10 cellular contexts compared by ENCODE assay signal in genomic region chr1:916173-917075, GRCh38. TPM values are rescaled to one million over a fixed set of nuclear protein-coding genes. Genes with fewer than 3 reads are reported as not detected.
A peak's percentile ranks its signal among the peaks of the same experiment; 100 is the strongest.
DNase-seq lines count a peak whose midpoint lies in the region; ATAC-seq and TF ChIP-seq lines count a peak whose summit lies in the region.
"Had no signal": no experiment of that assay in that cellular context is flagged by ENCODE, and none has a peak within 500 bp of the region (broad histone marks: within the 10 kb centered on the region; RNA-seq: fewer than 3 reads in every experiment).

No MANE protein-coding gene starts in this region.

- H4K20me1 ChIP-seq in BLaER1 treated with 17β-estradiol and CSF1 and Interleukin-3, amounts not matched to agents 10 nM and 100 nM, result peaks cover 0 to 91% (median 24%) of the 10 kb centered on the region in 11 experiments; a peak in 14 of 22 replicates
- H4K20me1 ChIP-seq in neural cell (ENCODE audit: insufficient read depth), result no peaks in the 10 kb centered on the region

- no peak overlapping the region for H3K4me3 ChIP-seq in BLaER1 treated with 17β-estradiol and CSF1 and Interleukin-3, amounts not matched to agents 10 nM and 100 nM
- H3K4me3 ChIP-seq in body of pancreas, result no peak overlapping the region
- no peak overlapping the region for H3K4me3 ChIP-seq in neural cell (ENCODE audit: low read length)

- no peak for TF ChIP-seq RAD21 in neural cell (conservative IDR thresholded peaks at IDR 0.05)

- H3K9me3 ChIP-seq in BLaER1 treated with 17β-estradiol and CSF1 and Interleukin-3, amounts not matched to agents 10 nM and 100 nM (replicated peaks in 1 of 11), result no peaks in the 10 kb centered on the region
- H3K9me3 ChIP-seq in body of pancreas (no peaks in the 10 kb centered on the region), neural cell (ENCODE audit: low read length) (no peaks in the 10 kb centered on the region)

- intact Hi-C loops in body of pancreas (cut with DNase I), result no loop called here

- H3K27ac ChIP-seq in BLaER1 treated with 17β-estradiol and CSF1 and Interleukin-3, amounts not matched to agents 10 nM and 100 nM, result no peak overlapping the region
- H3K27ac ChIP-seq in body of pancreas (no peak overlapping the region), neural cell (ENCODE audit: low read length) (no peak overlapping the region)

- ATAC-seq in body of pancreas, result peak; percentile 63
- no peak for ATAC-seq in GM19328 (IDR thresholded peaks at IDR 0.05; ENCODE audit: unreplicated experiment)
- ATAC-seq: T-cell had no signal

- H2AFZ ChIP-seq in neural cell (ENCODE audit: low read depth, low read length), result no peak overlapping the region

- 14 to 24% methylated on average over 5 to 31 of the region's 31 CpGs for WGBS in body of pancreas, 2 donors

- peaks cover 0 to 100% (median under 1%) of the 10 kb centered on the region in 11 experiments; a peak in 11 of 22 replicates for H3K27me3 ChIP-seq in BLaER1 treated with 17β-estradiol and CSF1 and Interleukin-3, amounts not matched to agents 10 nM and 100 nM
- H3K27me3 ChIP-seq in body of pancreas (no peaks in the 10 kb centered on the region), neural cell (ENCODE audit: insufficient read depth, low read depth, low read length) (peaks cover under 1% of the 10 kb centered on the region)

- no peak for TF ChIP-seq EP300 in neural cell (conservative IDR thresholded peaks at IDR 0.05; ENCODE audit: poor library complexity, severe bottlenecking)

- H3K4me2 ChIP-seq in BLaER1 treated with 17β-estradiol and CSF1 and Interleukin-3, amounts not matched to agents 10 nM and 100 nM, result peak overlapping the region in 6 of 11 experiments; percentile 3 to 100 (median 54); a peak in 6 of 22 replicates
- no peak overlapping the region for H3K4me2 ChIP-seq in neural cell (ENCODE audit: low read length)

- TF ChIP-seq CTCF in body of pancreas (IDR thresholded peaks at IDR 0.05) (no peak), neural cell (IDR thresholded peaks at IDR 0.05; ENCODE audit: poor library complexity, severe bottlenecking) (no peak)

- H3K9ac ChIP-seq in BLaER1 treated with 17β-estradiol and CSF1 and Interleukin-3, amounts not matched to agents 10 nM and 100 nM, result no peak overlapping the region
- H3K9ac ChIP-seq in neural cell (ENCODE audit: low read length), result peak overlapping the region; percentile 5

- H3K4me1 ChIP-seq in BLaER1 treated with 17β-estradiol and CSF1 and Interleukin-3, amounts not matched to agents 10 nM and 100 nM, result peaks cover 23 to 98% (median 77%) of the 10 kb centered on the region in 10 experiments
- H3K4me1 ChIP-seq in body of pancreas, result peaks cover 36% of the 10 kb centered on the region

- no peaks in the 10 kb centered on the region for H3K36me3 ChIP-seq in BLaER1 treated with 17β-estradiol and CSF1 and Interleukin-3, amounts not matched to agents 10 nM and 100 nM
- H3K36me3 ChIP-seq in body of pancreas (replicated peaks in 1 of 2; ENCODE audit: insufficient read depth in 1 of 2, low read depth in 2 of 2), result no peaks in the 10 kb centered on the region
- H3K36me3 ChIP-seq in neural cell (ENCODE audit: insufficient read depth, low read length), result no peaks in the 10 kb centered on the region

- CTCF ChIA-PET in HEK293T (lab: Yijun Ruan, JAX), result interaction anchor here (1.2 kb wide), 1 partner anchor 11 kb away, joined by 7 read pairs; no protein-coding TSS in a partner anchor

- H3K9me2 ChIP-seq in neural cell (ENCODE audit: insufficient read depth, low read length), result no peaks in the 10 kb centered on the region

- no peak for TF ChIP-seq POLR2A in body of pancreas (IDR thresholded peaks at IDR 0.05)

- H3K79me2 ChIP-seq in neural cell (replicated peaks; ENCODE audit: insufficient read depth, low read length), result no peaks in the 10 kb centered on the region

- no peaks in the 10 kb centered on the region for H3F3A ChIP-seq in neural cell (ENCODE audit: insufficient read depth, low read length, poor library complexity, severe bottlenecking)

- DNase-seq in HEK293T (ENCODE audit: extremely low spot score) (peak; percentile 66), body of pancreas (peak in 3 of 4 donors; percentile 63 to 68 (median 66)), Kasumi-1 (lab: John Stamatoyannopoulos, UW) (no peak), nucleus accumbens (lab: John Stamatoyannopoulos, UW) (no peak)
- no peak for DNase-seq in stimulated activated naive CD4-positive, alpha-beta T cell treated with Interleukin-2 at 50 U/mL for 16 hours (lab: John Stamatoyannopoulos, UW)
- DNase-seq: NCI-H1436 treated with DMSO at 0.1 percent for 48 hours, T-cell had no signal

- POLR2A ChIA-PET in HEK293T (lab: Yijun Ruan, JAX), result interaction anchor here (1.2 to 5.2 kb wide), 2 partner anchors 12 to 24 kb away, joined by 5 to 61 read pairs; no protein-coding TSS in a partner anchor

TF ChIP-seq in HEK293T, 16 proteins besides CTCF, POLR2A, EP300 and RAD21:
- peak; percentile 88 for TF ChIP-seq PKNOX1 (IDR thresholded peaks at IDR 0.05)
- no peak for TF ChIP-seq NFRKB (IDR thresholded peaks at IDR 0.05)
- 0 out of 2 replicates have a peak, but pooled peaks have one; percentile 5 for TF ChIP-seq CTBP1 (IDR thresholded peaks at IDR 0.05; ENCODE audit: borderline replicate concordance)
- no peak for TF ChIP-seq L3MBTL2 (conservative IDR thresholded peaks at IDR 0.05)
- TF ChIP-seq SUZ12 (IDR thresholded peaks at IDR 0.05), result no peak

TF ChIP-seq in neural cell, 6 proteins besides CTCF, POLR2A, EP300 and RAD21:
- TF ChIP-seq POLR2AphosphoS5 (IDR thresholded peaks at IDR 0.05), result no peak
- TF ChIP-seq REST (IDR thresholded peaks at IDR 0.05; ENCODE audit: borderline replicate concordance), result no peak
- TF ChIP-seq SMC3 (conservative IDR thresholded peaks at IDR 0.05; ENCODE audit: poor library complexity), result no peak
- no peak for TF ChIP-seq EZH2 (IDR thresholded peaks at IDR 0.05; ENCODE audit: borderline replicate concordance, insufficient read depth, low read length, poor library complexity, severe bottlenecking)
- no peak for TF ChIP-seq MXI1 (conservative IDR thresholded peaks at IDR 0.05; ENCODE audit: poor library complexity, severe bottlenecking)
- no peak for TF ChIP-seq TAF1 (IDR thresholded peaks at IDR 0.05; ENCODE audit: low read depth)
TF ChIP-seq in neural cell: peak in this region for 0.

RNA-seq across cellular contexts. Expression of gene SAMD11, which starts 7.3 kb away (rescaled TPM):
- total RNA-seq in body of pancreas, result 1 to 10 TPM; 2.1 to 2.3 TPM
- polyA plus RNA-seq in neural cell, result 11.2 and 21.6 TPM in 2 replicates
- 3.6 and 6.1 TPM in 2 replicates for polyA minus RNA-seq in neural cell

RNA-seq across cellular contexts. Expression of gene NOC2L, which starts 42.6 kb away (rescaled TPM):
- 10 to 100 TPM; 30.6 to 32.3 TPM for total RNA-seq in body of pancreas
- polyA plus RNA-seq in neural cell, result 77.2 and 78.2 TPM in 2 replicates
- polyA minus RNA-seq in neural cell, result 70.8 and 77.2 TPM in 2 replicates

RNA-seq across cellular contexts. Expression of gene KLHL17, which starts 44.0 kb away (rescaled TPM):
- total RNA-seq in body of pancreas, result 10 to 100 TPM in 1 of 2 donors, 1 to 10 TPM in 1; 6.0 to 29.0 TPM
- 52.3 and 64.2 TPM in 2 replicates for polyA plus RNA-seq in neural cell
- polyA minus RNA-seq in neural cell, result 9.5 and 14.9 TPM in 2 replicates

RNA-seq across cellular contexts. Expression of gene PLEKHN1, which starts 49.9 kb away (rescaled TPM):
- not detected for total RNA-seq in body of pancreas
- 0.28 and 1.1 TPM in 2 replicates for polyA plus RNA-seq in neural cell
- polyA minus RNA-seq in neural cell, result not detected in 2 replicates

Comparison
In these comparisons a context has a peak if more than half of its experiments do, and no peak if none do; other contexts are left out.
1. DNase-seq: peak in HEK293T (single experiment) and body of pancreas (3 of 4); none in Kasumi-1 (0 of 2), nucleus accumbens (0 of 56) and stimulated activated naive CD4-positive, alpha-beta T cell treated with Interleukin-2 at 50 U/mL for 16 hours (single experiment).